ENCODE assay signal across 1 cellular context in genomic region chr12:49716546-49716945, GRCh38.
TF ChIP-seq lines count a peak whose summit lies in the region.

No MANE protein-coding gene starts in this region.

TF ChIP-seq in WTC11, 78 proteins besides CTCF, POLR2A, EP300 and RAD21 (continued from another document):
- TF ChIP-seq AR (CRISPR knock-in tag; IDR thresholded peaks at IDR 0.05) (no peak), SOX15 (CRISPR knock-in tag; IDR thresholded peaks at IDR 0.05) (no peak), FOXP4 (CRISPR knock-in tag; IDR thresholded peaks at IDR 0.05) (no peak), FOXP1 (CRISPR knock-in tag; IDR thresholded peaks at IDR 0.05; ENCODE audit: borderline replicate concordance) (no peak), CBFB (CRISPR knock-in tag; IDR thresholded peaks at IDR 0.05; ENCODE audit: low read depth) (no peak)
- TF ChIP-seq, protein P1, sequence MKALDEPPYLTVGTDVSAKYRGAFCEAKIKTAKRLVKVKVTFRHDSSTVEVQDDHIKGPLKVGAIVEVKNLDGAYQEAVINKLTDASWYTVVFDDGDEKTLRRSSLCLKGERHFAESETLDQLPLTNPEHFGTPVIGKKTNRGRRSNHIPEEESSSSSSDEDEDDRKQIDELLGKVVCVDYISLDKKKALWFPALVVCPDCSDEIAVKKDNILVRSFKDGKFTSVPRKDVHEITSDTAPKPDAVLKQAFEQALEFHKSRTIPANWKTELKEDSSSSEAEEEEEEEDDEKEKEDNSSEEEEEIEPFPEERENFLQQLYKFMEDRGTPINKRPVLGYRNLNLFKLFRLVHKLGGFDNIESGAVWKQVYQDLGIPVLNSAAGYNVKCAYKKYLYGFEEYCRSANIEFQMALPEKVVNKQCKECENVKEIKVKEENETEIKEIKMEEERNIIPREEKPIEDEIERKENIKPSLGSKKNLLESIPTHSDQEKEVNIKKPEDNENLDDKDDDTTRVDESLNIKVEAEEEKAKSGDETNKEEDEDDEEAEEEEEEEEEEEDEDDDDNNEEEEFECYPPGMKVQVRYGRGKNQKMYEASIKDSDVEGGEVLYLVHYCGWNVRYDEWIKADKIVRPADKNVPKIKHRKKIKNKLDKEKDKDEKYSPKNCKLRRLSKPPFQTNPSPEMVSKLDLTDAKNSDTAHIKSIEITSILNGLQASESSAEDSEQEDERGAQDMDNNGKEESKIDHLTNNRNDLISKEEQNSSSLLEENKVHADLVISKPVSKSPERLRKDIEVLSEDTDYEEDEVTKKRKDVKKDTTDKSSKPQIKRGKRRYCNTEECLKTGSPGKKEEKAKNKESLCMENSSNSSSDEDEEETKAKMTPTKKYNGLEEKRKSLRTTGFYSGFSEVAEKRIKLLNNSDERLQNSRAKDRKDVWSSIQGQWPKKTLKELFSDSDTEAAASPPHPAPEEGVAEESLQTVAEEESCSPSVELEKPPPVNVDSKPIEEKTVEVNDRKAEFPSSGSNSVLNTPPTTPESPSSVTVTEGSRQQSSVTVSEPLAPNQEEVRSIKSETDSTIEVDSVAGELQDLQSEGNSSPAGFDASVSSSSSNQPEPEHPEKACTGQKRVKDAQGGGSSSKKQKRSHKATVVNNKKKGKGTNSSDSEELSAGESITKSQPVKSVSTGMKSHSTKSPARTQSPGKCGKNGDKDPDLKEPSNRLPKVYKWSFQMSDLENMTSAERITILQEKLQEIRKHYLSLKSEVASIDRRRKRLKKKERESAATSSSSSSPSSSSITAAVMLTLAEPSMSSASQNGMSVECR (CRISPR knock-in tag; IDR thresholded peaks at IDR 0.05; ENCODE audit: borderline replicate concordance): no peak
- TF ChIP-seq, protein P2, sequence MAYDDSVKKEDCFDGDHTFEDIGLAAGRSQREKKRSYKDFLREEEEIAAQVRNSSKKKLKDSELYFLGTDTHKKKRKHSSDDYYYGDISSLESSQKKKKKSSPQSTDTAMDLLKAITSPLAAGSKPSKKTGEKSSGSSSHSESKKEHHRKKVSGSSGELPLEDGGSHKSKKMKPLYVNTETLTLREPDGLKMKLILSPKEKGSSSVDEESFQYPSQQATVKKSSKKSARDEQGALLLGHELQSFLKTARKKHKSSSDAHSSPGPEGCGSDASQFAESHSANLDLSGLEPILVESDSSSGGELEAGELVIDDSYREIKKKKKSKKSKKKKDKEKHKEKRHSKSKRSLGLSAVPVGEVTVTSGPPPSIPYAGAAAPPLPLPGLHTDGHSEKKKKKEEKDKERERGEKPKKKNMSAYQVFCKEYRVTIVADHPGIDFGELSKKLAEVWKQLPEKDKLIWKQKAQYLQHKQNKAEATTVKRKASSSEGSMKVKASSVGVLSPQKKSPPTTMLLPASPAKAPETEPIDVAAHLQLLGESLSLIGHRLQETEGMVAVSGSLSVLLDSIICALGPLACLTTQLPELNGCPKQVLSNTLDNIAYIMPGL (CRISPR knock-in tag; IDR thresholded peaks at IDR 0.05): no peak
- TF ChIP-seq, protein P3, sequence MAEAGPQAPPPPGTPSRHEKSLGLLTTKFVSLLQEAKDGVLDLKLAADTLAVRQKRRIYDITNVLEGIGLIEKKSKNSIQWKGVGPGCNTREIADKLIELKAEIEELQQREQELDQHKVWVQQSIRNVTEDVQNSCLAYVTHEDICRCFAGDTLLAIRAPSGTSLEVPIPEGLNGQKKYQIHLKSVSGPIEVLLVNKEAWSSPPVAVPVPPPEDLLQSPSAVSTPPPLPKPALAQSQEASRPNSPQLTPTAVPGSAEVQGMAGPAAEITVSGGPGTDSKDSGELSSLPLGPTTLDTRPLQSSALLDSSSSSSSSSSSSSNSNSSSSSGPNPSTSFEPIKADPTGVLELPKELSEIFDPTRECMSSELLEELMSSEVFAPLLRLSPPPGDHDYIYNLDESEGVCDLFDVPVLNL (CRISPR knock-in tag; IDR thresholded peaks at IDR 0.05; ENCODE audit: borderline replicate concordance, low read depth): no peak
